ENCODE assay signal across 1 cellular context in the genomic region with DNA sequence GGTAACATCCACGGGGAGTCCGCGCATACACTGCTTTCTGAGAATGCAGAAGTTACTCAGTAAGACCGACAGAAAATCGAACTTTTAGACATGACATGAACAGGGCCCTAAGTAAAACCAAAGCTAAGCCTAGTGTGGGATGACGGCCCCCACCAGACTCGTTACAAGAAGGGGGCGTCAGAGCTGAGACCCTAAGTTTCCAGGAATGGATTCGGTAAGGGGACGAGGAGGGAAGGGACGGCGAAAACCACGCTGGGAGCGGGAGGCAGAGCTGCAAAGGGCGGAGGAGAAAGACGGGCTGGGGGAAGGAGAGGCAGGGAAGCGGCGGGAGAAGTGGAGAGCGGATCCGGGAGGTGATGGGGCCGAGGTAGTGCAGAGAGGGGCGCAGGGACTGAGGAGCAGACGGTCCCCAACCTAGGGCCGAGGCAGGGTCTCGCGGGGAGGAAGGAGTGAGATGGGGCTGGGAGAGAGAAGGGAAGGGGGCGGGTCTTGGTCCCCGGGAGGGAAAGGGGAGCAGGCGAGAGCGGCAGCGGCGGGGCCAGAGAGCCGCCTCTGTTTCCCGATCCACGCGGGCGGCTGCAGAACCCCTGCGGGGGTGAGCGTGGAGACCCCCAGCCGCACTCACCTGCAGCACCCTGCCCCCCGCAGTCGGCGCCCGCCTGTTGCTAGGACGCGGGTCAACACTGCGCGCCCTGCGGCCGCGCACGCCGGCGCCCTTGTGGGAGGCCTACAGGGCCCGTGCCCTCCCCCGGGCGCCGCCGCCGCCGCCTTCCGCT.
TF ChIP-seq lines count a peak whose summit lies in the region.

No MANE protein-coding gene starts in this region.

TF ChIP-seq in HEK293, 187 proteins besides CTCF, POLR2A, EP300 and RAD21 (continued from another document):
- TF ChIP-seq ZNF324 (tag by site-specific recombination; IDR thresholded peaks at IDR 0.05) = peak; percentile 70
- TF ChIP-seq, protein P1, sequence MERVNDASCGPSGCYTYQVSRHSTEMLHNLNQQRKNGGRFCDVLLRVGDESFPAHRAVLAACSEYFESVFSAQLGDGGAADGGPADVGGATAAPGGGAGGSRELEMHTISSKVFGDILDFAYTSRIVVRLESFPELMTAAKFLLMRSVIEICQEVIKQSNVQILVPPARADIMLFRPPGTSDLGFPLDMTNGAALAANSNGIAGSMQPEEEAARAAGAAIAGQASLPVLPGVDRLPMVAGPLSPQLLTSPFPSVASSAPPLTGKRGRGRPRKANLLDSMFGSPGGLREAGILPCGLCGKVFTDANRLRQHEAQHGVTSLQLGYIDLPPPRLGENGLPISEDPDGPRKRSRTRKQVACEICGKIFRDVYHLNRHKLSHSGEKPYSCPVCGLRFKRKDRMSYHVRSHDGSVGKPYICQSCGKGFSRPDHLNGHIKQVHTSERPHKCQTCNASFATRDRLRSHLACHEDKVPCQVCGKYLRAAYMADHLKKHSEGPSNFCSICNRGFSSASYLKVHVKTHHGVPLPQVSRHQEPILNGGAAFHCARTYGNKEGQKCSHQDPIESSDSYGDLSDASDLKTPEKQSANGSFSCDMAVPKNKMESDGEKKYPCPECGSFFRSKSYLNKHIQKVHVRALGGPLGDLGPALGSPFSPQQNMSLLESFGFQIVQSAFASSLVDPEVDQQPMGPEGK (tag by site-specific recombination; IDR thresholded peaks at IDR 0.05) = peak; percentile 93
- no peak for TF ChIP-seq GFI1B (tag by site-specific recombination; IDR thresholded peaks at IDR 0.05)
- TF ChIP-seq ZNF37A (tag by site-specific recombination; IDR thresholded peaks at IDR 0.05) = no peak
- TF ChIP-seq ZNF433 (tag by site-specific recombination; IDR thresholded peaks at IDR 0.05; ENCODE audit: low read depth) = no peak
- peak; percentile 98 for TF ChIP-seq ZNF501 (tag by site-specific recombination; IDR thresholded peaks at IDR 0.05)
- peak; percentile 44; the same call in 1 of the 2 replicates for TF ChIP-seq IKZF3 (tag by site-specific recombination; IDR thresholded peaks at IDR 0.05)
- no peak for TF ChIP-seq ZNF548 (tag by site-specific recombination; IDR thresholded peaks at IDR 0.05)
- no peak; the same call in 1 of the 2 replicates for TF ChIP-seq FEZF1 (tag by site-specific recombination; IDR thresholded peaks at IDR 0.05)
- no peak for TF ChIP-seq ZSCAN23 (tag by site-specific recombination; IDR thresholded peaks at IDR 0.05)
- TF ChIP-seq, protein P2, sequence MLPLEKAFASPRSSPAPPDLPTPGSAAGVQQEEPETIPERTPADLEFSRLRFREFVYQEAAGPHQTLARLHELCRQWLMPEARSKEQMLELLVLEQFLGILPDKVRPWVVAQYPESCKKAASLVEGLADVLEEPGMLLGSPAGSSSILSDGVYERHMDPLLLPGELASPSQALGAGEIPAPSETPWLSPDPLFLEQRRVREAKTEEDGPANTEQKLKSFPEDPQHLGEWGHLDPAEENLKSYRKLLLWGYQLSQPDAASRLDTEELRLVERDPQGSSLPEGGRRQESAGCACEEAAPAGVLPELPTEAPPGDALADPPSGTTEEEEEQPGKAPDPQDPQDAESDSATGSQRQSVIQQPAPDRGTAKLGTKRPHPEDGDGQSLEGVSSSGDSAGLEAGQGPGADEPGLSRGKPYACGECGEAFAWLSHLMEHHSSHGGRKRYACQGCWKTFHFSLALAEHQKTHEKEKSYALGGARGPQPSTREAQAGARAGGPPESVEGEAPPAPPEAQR (tag by site-specific recombination; IDR thresholded peaks at IDR 0.05) = no peak
- TF ChIP-seq WT1 (tag by site-specific recombination; IDR thresholded peaks at IDR 0.05) = no peak; the same call in 1 of the 2 replicates
- peak; percentile 89 for TF ChIP-seq KLF9 (tag by site-specific recombination; IDR thresholded peaks at IDR 0.05; ENCODE audit: low read depth)
- TF ChIP-seq ZFP37 (tag by site-specific recombination; IDR thresholded peaks at IDR 0.05) = peak; percentile 84; the same call in 1 of the 2 replicates
- TF ChIP-seq, protein P3, sequence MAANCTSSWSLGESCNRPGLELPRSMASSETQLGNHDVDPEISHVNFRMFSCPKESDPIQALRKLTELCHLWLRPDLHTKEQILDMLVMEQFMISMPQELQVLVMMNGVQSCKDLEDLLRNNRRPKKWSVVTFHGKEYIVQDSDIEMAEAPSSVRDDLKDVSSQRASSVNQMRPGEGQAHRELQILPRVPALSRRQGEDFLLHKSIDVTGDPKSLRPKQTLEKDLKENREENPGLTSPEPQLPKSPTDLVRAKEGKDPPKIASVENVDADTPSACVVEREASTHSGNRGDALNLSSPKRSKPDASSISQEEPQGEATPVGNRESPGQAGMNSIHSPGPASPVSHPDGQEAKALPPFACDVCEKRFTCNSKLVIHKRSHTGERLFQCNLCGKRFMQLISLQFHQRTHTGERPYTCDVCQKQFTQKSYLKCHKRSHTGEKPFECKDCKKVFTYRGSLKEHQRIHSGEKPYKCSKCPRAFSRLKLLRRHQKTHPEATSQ (tag by site-specific recombination; IDR thresholded peaks at IDR 0.05) = 0 out of 2 replicates have a peak, but pooled peaks have one; percentile 75
- TF ChIP-seq ZNF549 (tag by site-specific recombination; IDR thresholded peaks at IDR 0.05) = 0 out of 2 replicates have a peak, but pooled peaks have one; percentile 24
- TF ChIP-seq ZBTB20 (tag by site-specific recombination; IDR thresholded peaks at IDR 0.05) = peak; percentile 92
- TF ChIP-seq ZNF2 (tag by site-specific recombination; IDR thresholded peaks at IDR 0.05) = peak; percentile 96
- 0 out of 2 replicates have a peak, but pooled peaks have one; percentile 14 for TF ChIP-seq ZNF701 (tag by site-specific recombination; IDR thresholded peaks at IDR 0.05)
- no peak for TF ChIP-seq ZNF133 (tag by site-specific recombination; IDR thresholded peaks at IDR 0.05)
